ENCODE assay signal across 8 cellular contexts in the genomic region with DNA sequence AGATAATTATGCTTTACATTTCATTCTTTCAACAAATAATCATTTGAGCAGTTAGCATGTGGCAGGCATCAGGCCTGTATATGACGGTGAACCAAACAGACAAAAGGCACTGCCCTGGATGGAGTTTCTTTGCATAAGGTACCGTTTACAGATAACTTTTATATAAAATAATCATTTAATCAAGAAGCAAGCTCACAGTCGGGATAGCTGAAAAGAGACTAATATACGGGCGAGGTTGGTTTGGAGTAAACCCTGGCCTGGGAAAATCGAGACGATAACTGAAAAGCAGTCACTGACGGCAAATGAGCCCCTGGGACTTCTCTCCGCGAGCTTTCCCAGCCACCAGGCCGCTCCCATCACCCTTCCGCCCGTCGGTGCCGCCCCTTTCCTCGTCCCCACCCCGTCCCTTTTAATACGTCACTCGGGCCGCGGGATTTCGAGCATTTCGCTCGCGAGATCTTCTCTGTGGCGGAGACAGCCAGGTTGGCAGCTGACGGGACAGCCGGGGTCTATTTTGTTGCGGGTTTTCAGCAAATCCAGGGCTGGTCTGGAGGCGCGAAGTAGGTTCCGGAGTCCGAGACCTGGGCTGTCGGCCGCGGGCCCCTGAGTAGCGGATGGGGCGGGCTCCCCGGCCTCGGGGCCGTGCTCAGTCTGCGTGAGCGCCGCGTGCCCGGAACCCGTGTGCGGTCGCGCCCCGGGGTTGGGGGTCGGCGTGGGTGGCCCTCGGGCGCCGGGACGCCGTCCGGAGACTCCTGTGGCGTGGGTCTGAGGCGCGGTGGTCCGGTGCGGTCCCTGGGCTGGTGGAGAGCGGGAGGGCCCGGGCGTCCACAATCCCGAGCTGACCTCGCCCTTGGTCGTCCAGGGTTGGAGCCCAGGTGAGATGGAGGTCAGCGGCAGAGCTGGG. TPM values are rescaled to one million over a fixed set of nuclear protein-coding genes. Genes with fewer than 3 reads are reported as not detected.
A peak's percentile ranks its signal among the peaks of the same experiment; 100 is the strongest.
DNase-seq lines count a peak whose midpoint lies in the region; ATAC-seq lines count a peak whose summit lies in the region.

A gene (plus strand): TSS at position 462 of the 904 bp plus-strand sequence. CDS start 703 bp downstream, outside the sequence.

- CTCF ChIA-PET in naive thymus-derived CD4-positive, alpha-beta T cell (lab: Charles Lee), result interaction anchor here (0.6 to 2.2 kb wide), 2 partner anchors 10 to 639 kb away, joined by 4 to 6 read pairs; no protein-coding TSS in a partner anchor

- peak within 1 kb of the TSS; percentile 94 for H3K4me3 Mint-ChIP-seq in activated T-helper 1 cell treated with anti-CD3 and anti-CD28 coated beads, Interleukin-12 subunit alpha, Interleukin-12 subunit beta, Interleukin-2, Interleukin-4 antibody, amounts not matched to agents 30 ng/mL and 10 ng/mL and 1 ng/mL, durations not matched to agents 14 hours and 24 hours and 36 hours
- peak within 1 kb of the TSS; percentile 87 to 96 (median 93) for H3K4me3 Mint-ChIP-seq in naive thymus-derived CD4-positive, alpha-beta T cell
- H3K4me3 Mint-ChIP-seq in stimulated activated naive B cell treated with anti-CD40 and anti-IgM and Interleukin-4, amounts not matched to agents 10 μg/mL and 1 μg/mL and 100 μg/mL, for 72 hours, result peak within 1 kb of the TSS; percentile 91 to 93

- peak within 1 kb of the TSS; percentile 41; the same call in 1 of the 2 replicates for H3K27ac ChIP-seq in Karpas-422 (ENCODE audit: low read length)
- H3K27ac ChIP-seq in naive thymus-derived CD4-positive, alpha-beta T cell (ENCODE audit: low read depth, low read length), result peak within 1 kb of the TSS; percentile 97

- peaks cover 10% of the 10 kb centered on the region for H3K27me3 Mint-ChIP-seq in activated T-helper 1 cell treated with anti-CD3 and anti-CD28 coated beads, Interleukin-12 subunit alpha, Interleukin-12 subunit beta, Interleukin-2, Interleukin-4 antibody, amounts not matched to agents 30 ng/mL and 10 ng/mL and 1 ng/mL, durations not matched to agents 14 hours and 24 hours and 36 hours (ENCODE audit: insufficient read depth)
- H3K27me3 Mint-ChIP-seq in naive thymus-derived CD4-positive, alpha-beta T cell, result peaks cover 4 to 22% (median 11%) of the 10 kb centered on the region in 5 donors
- H3K27me3 Mint-ChIP-seq in stimulated activated naive B cell treated with anti-CD40 and anti-IgM and Interleukin-4, amounts not matched to agents 10 μg/mL and 1 μg/mL and 100 μg/mL, for 72 hours, result peaks cover 7 to 9% of the 10 kb centered on the region in 2 donors

- H2AFZ ChIP-seq in Karpas-422 (ENCODE audit: low read length), result peak within 1 kb of the TSS; percentile 64

- no peaks in the 10 kb centered on the region for H3K9me2 ChIP-seq in Karpas-422 (replicated peaks; ENCODE audit: insufficient read depth, low read length)

- H3K79me2 ChIP-seq in Karpas-422 (ENCODE audit: low read length), result peaks cover 50% of the 10 kb centered on the region

- peaks cover 31% of the 10 kb centered on the region for H3K4me1 ChIP-seq in Karpas-422 (ENCODE audit: low read length)
- H3K4me1 ChIP-seq in naive thymus-derived CD4-positive, alpha-beta T cell (ENCODE audit: control insufficient read depth in 2 of 2, insufficient read depth in 2 of 2, low read length in 2 of 2), result peaks cover 18 to 21% of the 10 kb centered on the region in 2 donors

- peaks cover 18% of the 10 kb centered on the region for H3K36me3 Mint-ChIP-seq in activated T-helper 1 cell treated with anti-CD3 and anti-CD28 coated beads, Interleukin-12 subunit alpha, Interleukin-12 subunit beta, Interleukin-2, Interleukin-4 antibody, amounts not matched to agents 30 ng/mL and 10 ng/mL and 1 ng/mL, durations not matched to agents 14 hours and 24 hours and 36 hours (ENCODE audit: low read depth)
- H3K36me3 Mint-ChIP-seq in naive thymus-derived CD4-positive, alpha-beta T cell, result peaks cover 0 to 10% (median 8%) of the 10 kb centered on the region in 5 donors
- H3K36me3 Mint-ChIP-seq in stimulated activated naive B cell treated with anti-CD40 and anti-IgM and Interleukin-4, amounts not matched to agents 10 μg/mL and 1 μg/mL and 100 μg/mL, for 72 hours, result peaks cover 4 to 5% of the 10 kb centered on the region in 2 donors

- no peaks in the 10 kb centered on the region for H3K27me3 ChIP-seq in Karpas-422 (ENCODE audit: low read length)
- H3K27me3 ChIP-seq in naive thymus-derived CD4-positive, alpha-beta T cell (ENCODE audit: control insufficient read depth in 2 of 2, insufficient read depth in 2 of 2, low read length in 2 of 2), result no peaks in the 10 kb centered on the region

- DNase-seq in DMS79 treated with DMSO at 0.1 percent for 48 hours (lab: John Stamatoyannopoulos, UW) (peak; percentile 91), Karpas-422 (peak; percentile 98), RPMI7951 (ENCODE audit: low read depth) (peak; percentile 92), fibroblast of gingiva (ENCODE audit: low read depth) (peak; percentile 93)
- peak; percentile 88 for DNase-seq in activated T-helper 1 cell treated with anti-CD3 and anti-CD28 coated beads, Interleukin-12 subunit alpha, Interleukin-12 subunit beta, Interleukin-2, Interleukin-4 antibody, amounts not matched to agents 30 ng/mL and 10 ng/mL and 1 ng/mL, durations not matched to agents 14 hours and 24 hours and 36 hours (ENCODE audit: low spot score)
- peak; percentile 84 to 92 (median 89) for DNase-seq in naive thymus-derived CD4-positive, alpha-beta T cell
- DNase-seq in stimulated activated naive B cell treated with anti-CD40 and anti-IgM and Interleukin-4, amounts not matched to agents 10 μg/mL and 1 μg/mL and 100 μg/mL, for 72 hours, result peak; percentile 92

- no peaks in the 10 kb centered on the region for H3K9me3 ChIP-seq in Karpas-422 (ENCODE audit: low read length)
- no peaks in the 10 kb centered on the region for H3K9me3 ChIP-seq in naive thymus-derived CD4-positive, alpha-beta T cell (ENCODE audit: control insufficient read depth in 2 of 3, low read length in 3 of 3)

- peak; percentile 100 for ATAC-seq in GM21825 (IDR thresholded peaks at IDR 0.05; ENCODE audit: unreplicated experiment)
- peak; percentile 98 for ATAC-seq in naive thymus-derived CD4-positive, alpha-beta T cell
- ATAC-seq in stimulated activated naive B cell treated with anti-CD40 and anti-IgM and Interleukin-4, amounts not matched to agents 10 μg/mL and 1 μg/mL and 100 μg/mL, for 72 hours (replicated peaks), result peak; percentile 98 to 99

- H3K4me3 ChIP-seq in Karpas-422 (ENCODE audit: low read length), result peak within 1 kb of the TSS; percentile 98
- H3K4me3 ChIP-seq in naive thymus-derived CD4-positive, alpha-beta T cell (ENCODE audit: low read length), result peak within 1 kb of the TSS; percentile 86

- POLR2A ChIA-PET in naive thymus-derived CD4-positive, alpha-beta T cell (lab: Charles Lee), result interaction anchor here (0.6 to 2.2 kb wide), 8 partner anchors 10 to 827 kb away, joined by 3 to 7 read pairs (median 4); no protein-coding TSS in a partner anchor

- H3K27ac Mint-ChIP-seq in activated T-helper 1 cell treated with anti-CD3 and anti-CD28 coated beads, Interleukin-12 subunit alpha, Interleukin-12 subunit beta, Interleukin-2, Interleukin-4 antibody, amounts not matched to agents 30 ng/mL and 10 ng/mL and 1 ng/mL, durations not matched to agents 14 hours and 24 hours and 36 hours, result peak within 1 kb of the TSS; percentile 93
- H3K27ac Mint-ChIP-seq in naive thymus-derived CD4-positive, alpha-beta T cell, result peak within 1 kb of the TSS; percentile 89 to 98 (median 94)
- H3K27ac Mint-ChIP-seq in stimulated activated naive B cell treated with anti-CD40 and anti-IgM and Interleukin-4, amounts not matched to agents 10 μg/mL and 1 μg/mL and 100 μg/mL, for 72 hours, result peak within 1 kb of the TSS; percentile 96

- H3K36me3 ChIP-seq in Karpas-422 (ENCODE audit: insufficient read depth, low read length), result peaks cover 27% of the 10 kb centered on the region; the same call in 1 of the 2 replicates
- H3K36me3 ChIP-seq in naive thymus-derived CD4-positive, alpha-beta T cell (ENCODE audit: control insufficient read depth in 2 of 3, insufficient read depth in 3 of 3, low read length in 3 of 3), result peaks cover 0 to 8% (median 0%) of the 10 kb centered on the region in 3 experiments

- no peaks in the 10 kb centered on the region for H3K9me3 Mint-ChIP-seq in activated T-helper 1 cell treated with anti-CD3 and anti-CD28 coated beads, Interleukin-12 subunit alpha, Interleukin-12 subunit beta, Interleukin-2, Interleukin-4 antibody, amounts not matched to agents 30 ng/mL and 10 ng/mL and 1 ng/mL, durations not matched to agents 14 hours and 24 hours and 36 hours
- H3K9me3 Mint-ChIP-seq in naive thymus-derived CD4-positive, alpha-beta T cell, result peaks cover 0 to 2% (median 0%) of the 10 kb centered on the region in 11 donors
- peaks cover 0 to 2% of the 10 kb centered on the region in 2 donors for H3K9me3 Mint-ChIP-seq in stimulated activated naive B cell treated with anti-CD40 and anti-IgM and Interleukin-4, amounts not matched to agents 10 μg/mL and 1 μg/mL and 100 μg/mL, for 72 hours

- H3K9ac ChIP-seq in Karpas-422 (ENCODE audit: low read length), result peak within 1 kb of the TSS; percentile 96

- H3K4me1 Mint-ChIP-seq in activated T-helper 1 cell treated with anti-CD3 and anti-CD28 coated beads, Interleukin-12 subunit alpha, Interleukin-12 subunit beta, Interleukin-2, Interleukin-4 antibody, amounts not matched to agents 30 ng/mL and 10 ng/mL and 1 ng/mL, durations not matched to agents 14 hours and 24 hours and 36 hours (ENCODE audit: low read depth), result peaks cover 31% of the 10 kb centered on the region
- peaks cover 12 to 52% (median 36%) of the 10 kb centered on the region in 7 donors for H3K4me1 Mint-ChIP-seq in naive thymus-derived CD4-positive, alpha-beta T cell
- H3K4me1 Mint-ChIP-seq in stimulated activated naive B cell treated with anti-CD40 and anti-IgM and Interleukin-4, amounts not matched to agents 10 μg/mL and 1 μg/mL and 100 μg/mL, for 72 hours, result peaks cover 9 to 18% of the 10 kb centered on the region in 2 donors

- H3K4me2 ChIP-seq in Karpas-422 (ENCODE audit: low read depth, low read length, poor library complexity, severe bottlenecking), result peak within 1 kb of the TSS; percentile 69

- H4K20me1 ChIP-seq in Karpas-422 (ENCODE audit: insufficient read depth, low read depth, low read length), result peaks cover 13% of the 10 kb centered on the region; the same call in 1 of the 2 replicates

- intact Hi-C loops in activated T-helper 1 cell treated with anti-CD3 and anti-CD28 coated beads, Interleukin-12 subunit alpha, Interleukin-12 subunit beta, Interleukin-2, Interleukin-4 antibody, amounts not matched to agents 30 ng/mL and 10 ng/mL and 1 ng/mL, durations not matched to agents 14 hours and 24 hours and 36 hours (cut with micrococcal nuclease), result loop anchor here (1.0 to 10.0 kb wide), 10 partner anchors 90 to 1236 kb away; a partner anchor contains a TSS
- intact Hi-C loops in naive thymus-derived CD4-positive, alpha-beta T cell (cut with micrococcal nuclease), result loop anchor here (1.0 to 5.0 kb wide), 7 partner anchors 91 to 822 kb away; a partner anchor contains a TSS

RNA-seq across cellular contexts. Expression of the gene that starts here (rescaled TPM):
- 37.4 and 71.9 TPM in 2 replicates for total RNA-seq in Karpas-422 (2014; rRNA removed; shearing (Covaris generic); ENCODE audit: low replicate concordance)
- 73.4 and 85.9 TPM in 2 replicates for total RNA-seq in RPMI7951 (2014; rRNA removed; shearing (Covaris generic))
- total RNA-seq in activated T-helper 1 cell treated with anti-CD3 and anti-CD28 coated beads, Interleukin-12 subunit alpha, Interleukin-12 subunit beta, Interleukin-2, Interleukin-4 antibody, amounts not matched to agents 30 ng/mL and 10 ng/mL and 1 ng/mL, durations not matched to agents 14 hours and 24 hours and 36 hours, result 74.5 and 79.6 TPM in 2 replicates
- 10 to 100 TPM; 37.3 to 52.6 (median 40.7) TPM for total RNA-seq in naive thymus-derived CD4-positive, alpha-beta T cell
- 10 to 100 TPM; 39.8 to 47.8 TPM for polyA plus RNA-seq in naive thymus-derived CD4-positive, alpha-beta T cell

Comparison
In these comparisons a context has a peak if more than half of its experiments do, and no peak if none do; other contexts are left out.
1. Peak in every context shown above with its lines: DNase-seq, ATAC-seq, H3K4me3 ChIP-seq and H3K27ac ChIP-seq.